ENCODE assay signal across 8 cellular contexts in genomic region chr5:142145106-142145900, GRCh38. TPM values are rescaled to one million over a fixed set of nuclear protein-coding genes. Genes with fewer than 3 reads are reported as not detected.
DNase-seq lines count a peak whose midpoint lies in the region; ATAC-seq and TF ChIP-seq lines count a peak whose summit lies in the region.

No MANE protein-coding gene starts in this region.

- no peaks in the 10 kb centered on the region for H3K4me1 Mint-ChIP-seq in nephron

- H3K9me3 Mint-ChIP-seq in nephron, result no peaks in the 10 kb centered on the region

- intact Hi-C loops in esophagus squamous epithelium (cut with DNase I), result loop anchor here (5.0 kb wide), 1 partner anchor 153 kb away; no protein-coding TSS in a partner anchor

- H3K4me1 ChIP-seq in esophagus squamous epithelium (no peaks in the 10 kb centered on the region), suprapubic skin (no peaks in the 10 kb centered on the region)

- H3K27ac Mint-ChIP-seq in nephron, result no peak overlapping the region

- H3K36me3 ChIP-seq in esophagus squamous epithelium (peaks cover 7 to 95% (median 10%) of the 10 kb centered on the region in 3 donors), suprapubic skin (peaks cover 79% of the 10 kb centered on the region)

- peak; percentile 81 for ATAC-seq in GM18517 (IDR thresholded peaks at IDR 0.05; ENCODE audit: unreplicated experiment)
- ATAC-seq in HG03175 (IDR thresholded peaks at IDR 0.05; ENCODE audit: unreplicated experiment), result peak; percentile 79

- peak; percentile 77 for DNase-seq in AG08395 (ENCODE audit: low spot score)
- peak; percentile 66 for DNase-seq in NOMO-1 treated with DMSO at 0.1 percent for 48 hours (lab: John Stamatoyannopoulos, UW; ENCODE audit: unreplicated experiment)
- DNase-seq in activated CD8-positive, alpha-beta memory T cell treated with anti-CD3 and anti-CD28 coated beads, Interleukin-2, amount 50 U/mL, for 24 hours (ENCODE audit: extremely low read depth), result peak; percentile 23
- no peak for DNase-seq in esophagus squamous epithelium (lab: John Stamatoyannopoulos, UW)
- peak in 1 of 2 donors; percentile 65 for DNase-seq in suprapubic skin (ENCODE audit: low spot score in 2 of 2)

- H3K27ac ChIP-seq in esophagus squamous epithelium, result no peak overlapping the region
- no peak overlapping the region for H3K27ac ChIP-seq in suprapubic skin

- H3K4me3 Mint-ChIP-seq in nephron, result no peak overlapping the region

- no peaks in the 10 kb centered on the region for H3K9me3 ChIP-seq in esophagus squamous epithelium
- no peaks in the 10 kb centered on the region for H3K9me3 ChIP-seq in suprapubic skin

- TF ChIP-seq POLR2A in esophagus squamous epithelium (IDR thresholded peaks at IDR 0.05), result no peak
- TF ChIP-seq POLR2A in suprapubic skin (IDR thresholded peaks at IDR 0.05), result no peak

- H3K4me3 ChIP-seq in esophagus squamous epithelium (no peak overlapping the region), suprapubic skin (no peak overlapping the region)

- 74 to 79% methylated on average over 4 of the region's 4 CpGs for WGBS in esophagus squamous epithelium, 2 donors
- 90% methylated on average over 4 of the region's 4 CpGs for WGBS in suprapubic skin

- TF ChIP-seq CTCF in esophagus squamous epithelium (IDR thresholded peaks at IDR 0.05) (peak; percentile 44 to 69 (median 58)), nephron (IDR thresholded peaks at IDR 0.05; ENCODE audit: unreplicated experiment in 3 of 3) (peak; percentile 63 to 76 (median 71)), suprapubic skin (IDR thresholded peaks at IDR 0.05) (peak; percentile 47 to 64)

- TF ChIP-seq EP300 in suprapubic skin (IDR thresholded peaks at IDR 0.05), result no peak

- peaks cover 42% of the 10 kb centered on the region for H3K36me3 Mint-ChIP-seq in nephron (ENCODE audit: low read depth)

- no peaks in the 10 kb centered on the region for H3K27me3 Mint-ChIP-seq in nephron (ENCODE audit: low read depth)

- H3K27me3 ChIP-seq in esophagus squamous epithelium (no peaks in the 10 kb centered on the region), suprapubic skin (no peaks in the 10 kb centered on the region)

RNA-seq across cellular contexts. Expression of gene NDFIP1, which starts 36.7 kb away (rescaled TPM):
- total RNA-seq in esophagus squamous epithelium, result 10 to 100 TPM; 34.1 to 82.6 (median 38.9) TPM
- 100 to 1,000 TPM in 1 of 4 donors, 10 to 100 TPM in 3; 57.8 to 116 (median 75.7) TPM for total RNA-seq in suprapubic skin
